Comparison of ENCODE assay signal across 10 cellular contexts in genomic region chr5:76180817-76181805, GRCh38.
A peak's percentile ranks its signal among the peaks of the same experiment; 100 is the strongest.
DNase-seq lines count a peak whose midpoint lies in the region; ATAC-seq and TF ChIP-seq lines count a peak whose summit lies in the region.
"Had no signal": no experiment of that assay in that cellular context is flagged by ENCODE, and none has a peak within 500 bp of the region (broad histone marks: within the 10 kb centered on the region; RNA-seq: fewer than 3 reads in every experiment).

No MANE protein-coding gene starts in this region.

- no peaks in the 10 kb centered on the region for H3K9me3 ChIP-seq in naive thymus-derived CD4-positive, alpha-beta T cell (ENCODE audit: control insufficient read depth in 2 of 3, low read length in 3 of 3)

- H3K27ac ChIP-seq in naive thymus-derived CD4-positive, alpha-beta T cell (ENCODE audit: low read depth, low read length): no peak overlapping the region

- no peaks in the 10 kb centered on the region for H3K36me3 Mint-ChIP-seq in activated CD4-positive, alpha-beta T cell treated with anti-CD3 and anti-CD28 coated beads, Interleukin-2, amount 10 ng/mL, durations not matched to agents 24 days and 14 days (ENCODE audit: low read depth)
- H3K36me3 Mint-ChIP-seq in naive thymus-derived CD4-positive, alpha-beta T cell: peaks cover 0 to 4% (median 2%) of the 10 kb centered on the region in 5 donors

- H3K9me3 Mint-ChIP-seq in activated CD4-positive, alpha-beta T cell treated with anti-CD3 and anti-CD28 coated beads, Interleukin-2, amount 10 ng/mL, durations not matched to agents 24 days and 14 days: peaks cover 12% of the 10 kb centered on the region
- H3K9me3 Mint-ChIP-seq in naive thymus-derived CD4-positive, alpha-beta T cell: peaks cover 0 to 13% (median 0%) of the 10 kb centered on the region in 11 donors

- no peaks in the 10 kb centered on the region for H3K36me3 ChIP-seq in naive thymus-derived CD4-positive, alpha-beta T cell (ENCODE audit: control insufficient read depth in 2 of 3, insufficient read depth in 3 of 3, low read length in 3 of 3)

- no peaks in the 10 kb centered on the region for H3K27me3 Mint-ChIP-seq in activated CD4-positive, alpha-beta T cell treated with anti-CD3 and anti-CD28 coated beads, Interleukin-2, amount 10 ng/mL, durations not matched to agents 24 days and 14 days
- H3K27me3 Mint-ChIP-seq in naive thymus-derived CD4-positive, alpha-beta T cell: no peaks in the 10 kb centered on the region

- TF ChIP-seq CTCF in GM10248 (IDR thresholded peaks at IDR 0.05; ENCODE audit: control extremely low read depth, extremely low read depth, low read depth, missing control alignments): no peak

- H3K4me3 Mint-ChIP-seq in activated CD4-positive, alpha-beta T cell treated with anti-CD3 and anti-CD28 coated beads, Interleukin-2, amount 10 ng/mL, durations not matched to agents 24 days and 14 days: no peak overlapping the region
- H3K4me3 Mint-ChIP-seq in naive thymus-derived CD4-positive, alpha-beta T cell: no peak overlapping the region

- H3K4me1 ChIP-seq in naive thymus-derived CD4-positive, alpha-beta T cell (ENCODE audit: control insufficient read depth in 2 of 2, insufficient read depth in 2 of 2, low read length in 2 of 2): peaks cover 4 to 15% of the 10 kb centered on the region in 2 donors

- peaks cover 6% of the 10 kb centered on the region for H3K4me1 Mint-ChIP-seq in activated CD4-positive, alpha-beta T cell treated with anti-CD3 and anti-CD28 coated beads, Interleukin-2, amount 10 ng/mL, durations not matched to agents 24 days and 14 days
- H3K4me1 Mint-ChIP-seq in naive thymus-derived CD4-positive, alpha-beta T cell: peaks cover 2 to 7% (median 4%) of the 10 kb centered on the region in 7 donors

- no peak overlapping the region for H3K4me3 ChIP-seq in naive thymus-derived CD4-positive, alpha-beta T cell (ENCODE audit: low read length)

- no peaks in the 10 kb centered on the region for H3K27me3 ChIP-seq in naive thymus-derived CD4-positive, alpha-beta T cell (ENCODE audit: control insufficient read depth in 2 of 2, insufficient read depth in 2 of 2, low read length in 2 of 2)

- H3K27ac Mint-ChIP-seq in activated CD4-positive, alpha-beta T cell treated with anti-CD3 and anti-CD28 coated beads, Interleukin-2, amount 10 ng/mL, durations not matched to agents 24 days and 14 days: no peak overlapping the region
- H3K27ac Mint-ChIP-seq in naive thymus-derived CD4-positive, alpha-beta T cell: no peak overlapping the region

- ATAC-seq in HG02870 (IDR thresholded peaks at IDR 0.05; ENCODE audit: unreplicated experiment): peak; percentile 76
- peak; percentile 65 for ATAC-seq in naive thymus-derived CD4-positive, alpha-beta T cell
- ATAC-seq: HCT116 had no signal

- POLR2A ChIA-PET in naive thymus-derived CD4-positive, alpha-beta T cell (lab: Charles Lee): no interaction called here
- POLR2A ChIA-PET in GM10248 (lab: Yijun Ruan, JAX): no interaction called here

- intact Hi-C loops in activated CD4-positive, alpha-beta T cell treated with anti-CD3 and anti-CD28 coated beads, Interleukin-2, amount 10 ng/mL, durations not matched to agents 24 days and 14 days (cut with micrococcal nuclease): no loop called here
- intact Hi-C loops in naive thymus-derived CD4-positive, alpha-beta T cell (cut with micrococcal nuclease): no loop called here

- peak; percentile 67 for DNase-seq in activated CD4-positive, alpha-beta T cell treated with anti-CD3 and anti-CD28 coated beads, Interleukin-2, amount 10 ng/mL, durations not matched to agents 24 days and 14 days
- no peak for DNase-seq in activated CD4-positive, alpha-beta T cell treated with anti-CD3 and anti-CD28 coated beads for 1 hour
- DNase-seq in SKM-1 treated with dmso at 0.1 percent for 144 hours (lab: John Stamatoyannopoulos, UW; ENCODE audit: unreplicated experiment) (peak; percentile 77), NCI-H524 (lab: John Stamatoyannopoulos, UW) (no peak), GM10248 (ENCODE audit: extremely low spot score) (no peak), SHP77 (lab: John Stamatoyannopoulos, UW) (no peak)
- no peak for DNase-seq in naive thymus-derived CD4-positive, alpha-beta T cell
- DNase-seq: NCI-H187 treated with DMSO at 0.1 percent for 48 hours had no signal

- CTCF ChIA-PET in naive thymus-derived CD4-positive, alpha-beta T cell (lab: Charles Lee): interaction anchor here (0.6 to 1.1 kb wide), 2 partner anchors 17 to 888 kb away, joined by 3 to 4 read pairs; no protein-coding TSS in a partner anchor
- CTCF ChIA-PET in GM10248 (lab: Yijun Ruan, JAX): interaction anchor here (1.1 kb wide), 1 partner anchor 15 kb away, joined by 3 read pairs; no protein-coding TSS in a partner anchor

Comparison
In these comparisons a context has a peak if more than half of its experiments do, and no peak if none do; other contexts are left out.
1. DNase-seq: peak in activated CD4-positive, alpha-beta T cell treated with anti-CD3 and anti-CD28 coated beads, Interleukin-2, amount 10 ng/mL, durations not matched to agents 24 days and 14 days (single experiment) and SKM-1 treated with dmso at 0.1 percent for 144 hours (single experiment); none in activated CD4-positive, alpha-beta T cell treated with anti-CD3 and anti-CD28 coated beads for 1 hour (single experiment), naive thymus-derived CD4-positive, alpha-beta T cell (0 of 9), NCI-H524 (0 of 2), GM10248 (single experiment) and SHP77 (0 of 2).